Comparison of ENCODE assay signal across 9 cellular contexts in genomic region chr3:63933459-63933858, GRCh38. TPM values are rescaled to one million over a fixed set of nuclear protein-coding genes. Genes with fewer than 3 reads are reported as not detected.
DNase-seq lines count a peak whose midpoint lies in the region; ATAC-seq and TF ChIP-seq lines count a peak whose summit lies in the region.
"Had no signal": no experiment of that assay in that cellular context is flagged by ENCODE, and none has a peak within 500 bp of the region (broad histone marks: within the 10 kb centered on the region; RNA-seq: fewer than 3 reads in every experiment).

No MANE protein-coding gene starts in this region.

- peak overlapping the region; percentile 71 for H3K27ac Mint-ChIP-seq in activated CD4-positive, alpha-beta memory T cell treated with anti-CD3 and anti-CD28 coated beads for 36 hours
- no peak overlapping the region for H3K27ac Mint-ChIP-seq in Caco-2 (ENCODE audit: unreplicated experiment)

- H3K27me3 ChIP-seq in osteoblast (ENCODE audit: insufficient read depth, low read length) (no peaks in the 10 kb centered on the region), Caco-2 (replicated peaks; ENCODE audit: control insufficient read depth, insufficient read depth, low read length) (no peaks in the 10 kb centered on the region)

- CTCF ChIA-PET in activated CD4-positive, alpha-beta memory T cell treated with anti-CD3 and anti-CD28 coated beads for 36 hours (lab: Charles Lee) = interaction anchor here (0.8 to 0.9 kb wide), 2 partner anchors 18 to 29 kb away, joined by 3 read pairs; no protein-coding TSS in a partner anchor
- CTCF ChIA-PET in Caco-2 (lab: Charles Lee) = no interaction called here

- no peaks in the 10 kb centered on the region for H3K27me3 Mint-ChIP-seq in activated CD4-positive, alpha-beta memory T cell treated with anti-CD3 and anti-CD28 coated beads for 36 hours
- H3K27me3 Mint-ChIP-seq in Caco-2 (ENCODE audit: insufficient read depth, unreplicated experiment) = no peaks in the 10 kb centered on the region

- peaks cover 47% of the 10 kb centered on the region for H4K20me1 ChIP-seq in osteoblast (ENCODE audit: insufficient read depth, low read length)

- peak; percentile 69 for DNase-seq in CD1c-positive myeloid dendritic cell (ENCODE audit: extremely low spot score)
- no peak for DNase-seq in activated CD4-positive, alpha-beta memory T cell treated with anti-CD3 and anti-CD28 coated beads for 36 hours
- DNase-seq in AG08395 (ENCODE audit: low spot score) = no peak
- no peak for DNase-seq in osteoblast (ENCODE audit: insufficient read length, low spot score, missing footprints)
- DNase-seq in NCI-H2081 treated with DMSO at 0.1 percent for 48 hours (lab: John Stamatoyannopoulos, UW) = no peak
- DNase-seq in Caco-2 = no peak

- H3K4me3 ChIP-seq in osteoblast (ENCODE audit: insufficient read depth, low read length) (no peak overlapping the region), Caco-2 (ENCODE audit: low read depth, low read length) (no peak overlapping the region)

- POLR2A ChIA-PET in activated CD4-positive, alpha-beta memory T cell treated with anti-CD3 and anti-CD28 coated beads for 36 hours (lab: Charles Lee) = no interaction called here
- POLR2A ChIA-PET in Caco-2 (lab: Charles Lee) = no interaction called here

- H3K9me3 ChIP-seq in osteoblast (ENCODE audit: low read depth, low read length) = no peaks in the 10 kb centered on the region
- no peaks in the 10 kb centered on the region for H3K9me3 ChIP-seq in Caco-2

- H3K4me1 ChIP-seq in osteoblast (ENCODE audit: insufficient read depth, low read length) (peaks cover 5% of the 10 kb centered on the region), Caco-2 (peaks cover 30% of the 10 kb centered on the region)

- H3K79me2 ChIP-seq in osteoblast (ENCODE audit: insufficient read depth, low read length) = peaks cover 93% of the 10 kb centered on the region

- ATAC-seq in GM19452 (IDR thresholded peaks at IDR 0.05; ENCODE audit: unreplicated experiment) (peak; percentile 59), HG03196 (IDR thresholded peaks at IDR 0.05; ENCODE audit: unreplicated experiment) (peak; percentile 53)

- H3K4me1 Mint-ChIP-seq in activated CD4-positive, alpha-beta memory T cell treated with anti-CD3 and anti-CD28 coated beads for 36 hours (ENCODE audit: low read depth) = peaks cover 76% of the 10 kb centered on the region
- H3K4me1 Mint-ChIP-seq in Caco-2 (ENCODE audit: low read depth, unreplicated experiment) = peaks cover 25% of the 10 kb centered on the region

- BruUV-seq in Caco-2 (replicated peaks; lab: Mats Ljungman, UMichigan) = no TSS peak

- H3K36me3 ChIP-seq in osteoblast (ENCODE audit: insufficient read depth, low read length) = peaks cover 4% of the 10 kb centered on the region
- H3K36me3 ChIP-seq in Caco-2 (ENCODE audit: control insufficient read depth, insufficient read depth, low read length) = no peaks in the 10 kb centered on the region

- intact Hi-C loops in activated CD4-positive, alpha-beta memory T cell treated with anti-CD3 and anti-CD28 coated beads for 36 hours (cut with micrococcal nuclease) = loop anchor here (2.0 kb wide), 1 partner anchor 21 kb away; the partner anchor contains the start of gene SCAANT1
- intact Hi-C loops in Caco-2 (cut with micrococcal nuclease; ENCODE audit: unreplicated experiment) = no loop called here

- no peak overlapping the region for H3K27ac ChIP-seq in osteoblast (ENCODE audit: low read depth, low read length)

- peaks cover 3% of the 10 kb centered on the region for H3K36me3 Mint-ChIP-seq in activated CD4-positive, alpha-beta memory T cell treated with anti-CD3 and anti-CD28 coated beads for 36 hours
- no peaks in the 10 kb centered on the region for H3K36me3 Mint-ChIP-seq in Caco-2 (ENCODE audit: insufficient read depth, unreplicated experiment)

- no peak for TF ChIP-seq CTCF in osteoblast (IDR thresholded peaks at IDR 0.05; ENCODE audit: extremely low read depth, low read depth, low read length)
- TF ChIP-seq CTCF in Caco-2 (IDR thresholded peaks at IDR 0.05; ENCODE audit: insufficient read depth in 1 of 2, low read depth in 1 of 2, low read length in 1 of 2, severe bottlenecking in 1 of 2, unreplicated experiment in 1 of 2) = no peak

- no peak overlapping the region for H3K4me3 Mint-ChIP-seq in activated CD4-positive, alpha-beta memory T cell treated with anti-CD3 and anti-CD28 coated beads for 36 hours
- no peak overlapping the region for H3K4me3 Mint-ChIP-seq in Caco-2 (ENCODE audit: unreplicated experiment)

- no peaks in the 10 kb centered on the region for H3K9me3 Mint-ChIP-seq in activated CD4-positive, alpha-beta memory T cell treated with anti-CD3 and anti-CD28 coated beads for 36 hours
- no peaks in the 10 kb centered on the region for H3K9me3 Mint-ChIP-seq in Caco-2 (ENCODE audit: unreplicated experiment)

- no peak overlapping the region for H3K4me2 ChIP-seq in osteoblast (ENCODE audit: insufficient read depth, low read length)

- no peak overlapping the region for H2AFZ ChIP-seq in osteoblast (ENCODE audit: low read length)

RNA-seq across cellular contexts. Expression of gene SCAANT1, which starts 21.3 kb away (rescaled TPM):
- total RNA-seq in activated CD4-positive, alpha-beta memory T cell treated with anti-CD3 and anti-CD28 coated beads for 36 hours = not detected
- total RNA-seq in osteoblast (not detected in 2 replicates), Caco-2 (2022) (not detected in 2 replicates)
- total RNA-seq: mononuclear cell had no signal
